ENCODE assay signal across 28 cellular contexts in the genomic region with DNA sequence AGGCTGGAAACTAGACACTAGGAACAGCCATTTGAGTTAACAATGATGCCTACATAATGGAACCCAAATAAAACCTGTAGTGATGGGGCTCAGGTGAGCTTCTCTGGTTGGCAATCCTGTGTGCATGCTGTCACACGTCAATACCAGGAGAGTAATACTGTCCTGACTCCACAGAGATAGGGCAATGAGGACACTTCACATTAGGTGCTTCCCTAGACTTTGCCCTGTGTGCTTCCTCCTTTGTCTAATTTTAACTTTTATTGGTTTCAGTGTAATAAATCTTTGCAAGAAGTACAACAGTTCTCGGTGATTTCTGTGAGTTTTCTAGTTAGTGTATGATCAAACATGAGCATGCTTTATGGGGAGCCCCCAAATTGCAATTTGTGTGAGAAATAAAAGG.
"Had no signal": no experiment of that assay in that cellular context is flagged by ENCODE, and none has a peak within 500 bp of the region (broad histone marks: within the 10 kb centered on the region; RNA-seq: fewer than 3 reads in every experiment).

No MANE protein-coding gene starts in this region.

- ATAC-seq: activated CD8-positive, alpha-beta T cell treated with anti-CD3 and anti-CD28 coated beads for 36 hours; activated T-cell treated with anti-CD3 and anti-CD28 coated beads, Interleukin-2, amount 50 U/mL, for 4 hours; activated T-helper 17 cell treated with anti-CD3 and anti-CD28 coated beads, Interleukin-2, amount 50 U/mL, for 72 hours; esophagus mucosa; heart right ventricle; sciatic nerve; stimulated activated memory B cell treated with anti-CD40 and anti-IgM and Interleukin-4, amounts not matched to agents 10 μg/mL and 1 μg/mL and 100 μg/mL, for 72 hours; stimulated activated naive CD8-positive, alpha-beta T cell treated with anti-CD3 and anti-CD28 coated beads, Interleukin-15, amount 100 ng/mL, for 72 hours; T-helper 17 cell; upper lobe of right lung; WTC11 had no signal

- H3K4me1 ChIP-seq: heart right ventricle, left ventricle myocardium inferior, upper lobe of right lung had no signal

- H3K27me3 ChIP-seq: brain microvascular endothelial cell, heart right ventricle, upper lobe of right lung had no signal

- H3K36me3 ChIP-seq: brain microvascular endothelial cell, heart right ventricle, left ventricle myocardium inferior, upper lobe of right lung had no signal

- H3K9me3 ChIP-seq: left ventricle myocardium inferior, upper lobe of right lung had no signal

- H3K4me3 ChIP-seq: heart right ventricle, left ventricle myocardium inferior, lung, skin epidermis, upper lobe of right lung had no signal

- H3K27ac ChIP-seq: brain microvascular endothelial cell, heart right ventricle, left ventricle myocardium inferior, skin epidermis, upper lobe of right lung had no signal

- DNase-seq: activated CD4-positive, alpha-beta T cell treated with anti-CD3 and anti-CD28 coated beads for 1 hour; activated CD4-positive, alpha-beta T cell treated with anti-CD3 and anti-CD28 coated beads, Interleukin-2, amount 50 U/mL, for 1 hour; activated CD8-positive, alpha-beta T cell treated with anti-CD3 and anti-CD28 coated beads for 36 hours; activated gamma-delta T cell treated with Interleukin-2 at 50 U/mL for 16 hours; activated naive CD4-positive, alpha-beta T cell treated with anti-CD3 and anti-CD28 coated beads, Interleukin-2, amount 50 U/mL, for 16 hours; activated T-cell treated with anti-CD3 and anti-CD28 coated beads, Interleukin-2, amount 50 U/mL, for 4 hours; amniotic stem cell; brain microvascular endothelial cell; caudate nucleus; foreskin fibroblast; heart right ventricle; left ventricle myocardium inferior; mesendoderm; retina; stimulated activated CD4-positive, alpha-beta T cell treated with anti-CD3 and anti-CD28 coated beads, Interleukin-4, amount 100 ng/mL, for 4 hours; stimulated activated CD8-positive, alpha-beta memory T cell treated with anti-CD3 and anti-CD28 coated beads, Interleukin-4, amount 100 ng/mL, for 48 hours; stimulated activated naive CD8-positive, alpha-beta T cell treated with anti-CD3 and anti-CD28 coated beads, Interleukin-15, amount 100 ng/mL, for 72 hours; substantia nigra; T-helper 17 cell; T1000; upper lobe of right lung had no signal
